In genomic region chr2:43224131-43224570, GRCh38 we compare ENCODE assay signal across 1 cellular context.
TF ChIP-seq lines count a peak whose summit lies in the region.

No MANE protein-coding gene starts in this region.

TF ChIP-seq in HepG2, 621 proteins besides CTCF, POLR2A, EP300 and RAD21 (continued from another document and continues in another):
- peak; percentile 37; the same call in 1 of the 2 replicates for TF ChIP-seq SKIL (CRISPR knock-in tag; IDR thresholded peaks at IDR 0.05; ENCODE audit: borderline replicate concordance)
- no peak for TF ChIP-seq CCAR2 (optimal IDR thresholded peaks at IDR 0.05; ENCODE audit: low read depth, low read length)
- TF ChIP-seq ZNF329 (CRISPR knock-in tag; IDR thresholded peaks at IDR 0.05; ENCODE audit: low read depth) = 0 out of 2 replicates have a peak, but pooled peaks have one; percentile 44
- 0 out of 2 replicates have a peak, but pooled peaks have one; percentile 8 for TF ChIP-seq GATA4 (IDR thresholded peaks at IDR 0.05; ENCODE audit: borderline replicate concordance, low read depth)
- no peak for TF ChIP-seq CHCHD3 (CRISPR knock-in tag; IDR thresholded peaks at IDR 0.05)
- peak; percentile 79 for TF ChIP-seq ZMYM3 (CRISPR knock-in tag; IDR thresholded peaks at IDR 0.05)
- peak; percentile 52 for TF ChIP-seq ARID5B (CRISPR knock-in tag; IDR thresholded peaks at IDR 0.05)
- no peak for TF ChIP-seq NCOA2 (CRISPR knock-in tag; IDR thresholded peaks at IDR 0.05)
- TF ChIP-seq, protein P1, sequence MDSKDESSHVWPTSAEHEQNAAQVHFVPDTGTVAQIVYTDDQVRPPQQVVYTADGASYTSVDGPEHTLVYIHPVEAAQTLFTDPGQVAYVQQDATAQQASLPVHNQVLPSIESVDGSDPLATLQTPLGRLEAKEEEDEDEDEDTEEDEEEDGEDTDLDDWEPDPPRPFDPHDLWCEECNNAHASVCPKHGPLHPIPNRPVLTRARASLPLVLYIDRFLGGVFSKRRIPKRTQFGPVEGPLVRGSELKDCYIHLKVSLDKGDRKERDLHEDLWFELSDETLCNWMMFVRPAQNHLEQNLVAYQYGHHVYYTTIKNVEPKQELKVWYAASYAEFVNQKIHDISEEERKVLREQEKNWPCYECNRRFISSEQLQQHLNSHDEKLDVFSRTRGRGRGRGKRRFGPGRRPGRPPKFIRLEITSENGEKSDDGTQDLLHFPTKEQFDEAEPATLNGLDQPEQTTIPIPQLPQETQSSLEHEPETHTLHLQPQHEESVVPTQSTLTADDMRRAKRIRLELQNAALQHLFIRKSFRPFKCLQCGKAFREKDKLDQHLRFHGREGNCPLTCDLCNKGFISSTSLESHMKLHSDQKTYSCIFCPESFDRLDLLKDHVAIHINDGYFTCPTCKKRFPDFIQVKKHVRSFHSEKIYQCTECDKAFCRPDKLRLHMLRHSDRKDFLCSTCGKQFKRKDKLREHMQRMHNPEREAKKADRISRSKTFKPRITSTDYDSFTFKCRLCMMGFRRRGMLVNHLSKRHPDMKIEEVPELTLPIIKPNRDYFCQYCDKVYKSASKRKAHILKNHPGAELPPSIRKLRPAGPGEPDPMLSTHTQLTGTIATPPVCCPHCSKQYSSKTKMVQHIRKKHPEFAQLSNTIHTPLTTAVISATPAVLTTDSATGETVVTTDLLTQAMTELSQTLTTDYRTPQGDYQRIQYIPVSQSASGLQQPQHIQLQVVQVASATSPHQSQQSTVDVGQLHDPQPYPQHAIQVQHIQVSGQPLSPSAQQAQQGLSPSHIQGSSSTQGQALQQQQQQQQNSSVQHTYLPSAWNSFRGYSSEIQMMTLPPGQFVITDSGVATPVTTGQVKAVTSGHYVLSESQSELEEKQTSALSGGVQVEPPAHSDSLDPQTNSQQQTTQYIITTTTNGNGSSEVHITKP (CRISPR knock-in tag; IDR thresholded peaks at IDR 0.05; ENCODE audit: low read depth) = no peak
- no peak for TF ChIP-seq ARNT2 (CRISPR knock-in tag; IDR thresholded peaks at IDR 0.05; ENCODE audit: low read depth)
- TF ChIP-seq HMGXB3 (CRISPR knock-in tag; IDR thresholded peaks at IDR 0.05; ENCODE audit: borderline replicate concordance) = no peak
- peak; percentile 21; the same call in 1 of the 2 replicates for TF ChIP-seq SP5 (CRISPR knock-in tag; IDR thresholded peaks at IDR 0.05; ENCODE audit: borderline replicate concordance, low read depth)
- TF ChIP-seq ZNF749 (CRISPR knock-in tag; IDR thresholded peaks at IDR 0.05; ENCODE audit: borderline replicate concordance) = peak; percentile 75; the same call in 1 of the 2 replicates
- peak; percentile 63; the same call in 1 of the 2 replicates for TF ChIP-seq ZNF160 (CRISPR knock-in tag; IDR thresholded peaks at IDR 0.05)
- TF ChIP-seq ZNF761 (CRISPR knock-in tag; conservative IDR thresholded peaks at IDR 0.05) = peak; percentile 92
- TF ChIP-seq, protein P2, sequence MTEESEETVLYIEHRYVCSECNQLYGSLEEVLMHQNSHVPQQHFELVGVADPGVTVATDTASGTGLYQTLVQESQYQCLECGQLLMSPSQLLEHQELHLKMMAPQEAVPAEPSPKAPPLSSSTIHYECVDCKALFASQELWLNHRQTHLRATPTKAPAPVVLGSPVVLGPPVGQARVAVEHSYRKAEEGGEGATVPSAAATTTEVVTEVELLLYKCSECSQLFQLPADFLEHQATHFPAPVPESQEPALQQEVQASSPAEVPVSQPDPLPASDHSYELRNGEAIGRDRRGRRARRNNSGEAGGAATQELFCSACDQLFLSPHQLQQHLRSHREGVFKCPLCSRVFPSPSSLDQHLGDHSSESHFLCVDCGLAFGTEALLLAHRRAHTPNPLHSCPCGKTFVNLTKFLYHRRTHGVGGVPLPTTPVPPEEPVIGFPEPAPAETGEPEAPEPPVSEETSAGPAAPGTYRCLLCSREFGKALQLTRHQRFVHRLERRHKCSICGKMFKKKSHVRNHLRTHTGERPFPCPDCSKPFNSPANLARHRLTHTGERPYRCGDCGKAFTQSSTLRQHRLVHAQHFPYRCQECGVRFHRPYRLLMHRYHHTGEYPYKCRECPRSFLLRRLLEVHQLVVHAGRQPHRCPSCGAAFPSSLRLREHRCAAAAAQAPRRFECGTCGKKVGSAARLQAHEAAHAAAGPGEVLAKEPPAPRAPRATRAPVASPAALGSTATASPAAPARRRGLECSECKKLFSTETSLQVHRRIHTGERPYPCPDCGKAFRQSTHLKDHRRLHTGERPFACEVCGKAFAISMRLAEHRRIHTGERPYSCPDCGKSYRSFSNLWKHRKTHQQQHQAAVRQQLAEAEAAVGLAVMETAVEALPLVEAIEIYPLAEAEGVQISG (CRISPR knock-in tag; IDR thresholded peaks at IDR 0.05) = peak; percentile 44; the same call in 1 of the 2 replicates
- no peak for TF ChIP-seq SP2 (CRISPR knock-in tag; IDR thresholded peaks at IDR 0.05)
- TF ChIP-seq CSRNP2 (CRISPR knock-in tag; conservative IDR thresholded peaks at IDR 0.05; ENCODE audit: low read depth) = no peak
- TF ChIP-seq FOXP4 (CRISPR knock-in tag; IDR thresholded peaks at IDR 0.05) = 0 out of 2 replicates have a peak, but pooled peaks have one; percentile 3
- peak; percentile 67; the same call in 1 of the 2 replicates for TF ChIP-seq SALL1 (CRISPR knock-in tag; IDR thresholded peaks at IDR 0.05)
- TF ChIP-seq, protein P3, sequence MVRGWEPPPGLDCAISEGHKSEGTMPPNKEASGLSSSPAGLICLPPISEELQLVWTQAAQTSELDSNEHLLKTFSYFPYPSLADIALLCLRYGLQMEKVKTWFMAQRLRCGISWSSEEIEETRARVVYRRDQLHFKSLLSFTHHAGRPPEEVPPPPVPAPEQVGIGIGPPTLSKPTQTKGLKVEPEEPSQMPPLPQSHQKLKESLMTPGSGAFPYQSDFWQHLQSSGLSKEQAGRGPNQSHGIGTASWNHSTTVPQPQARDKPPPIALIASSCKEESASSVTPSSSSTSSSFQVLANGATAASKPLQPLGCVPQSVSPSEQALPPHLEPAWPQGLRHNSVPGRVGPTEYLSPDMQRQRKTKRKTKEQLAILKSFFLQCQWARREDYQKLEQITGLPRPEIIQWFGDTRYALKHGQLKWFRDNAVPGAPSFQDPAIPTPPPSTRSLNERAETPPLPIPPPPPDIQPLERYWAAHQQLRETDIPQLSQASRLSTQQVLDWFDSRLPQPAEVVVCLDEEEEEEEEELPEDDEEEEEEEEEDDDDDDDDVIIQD (CRISPR knock-in tag; IDR thresholded peaks at IDR 0.05; ENCODE audit: low read depth) = no peak
- TF ChIP-seq ZNF878 (CRISPR knock-in tag; IDR thresholded peaks at IDR 0.05) = no peak
- TF ChIP-seq MAFF (IDR thresholded peaks at IDR 0.05; ENCODE audit: low read depth, low read length) = no peak
- no peak for TF ChIP-seq ZNF724P (CRISPR knock-in tag; IDR thresholded peaks at IDR 0.05; ENCODE audit: borderline replicate concordance)
- TF ChIP-seq MAFK (conservative IDR thresholded peaks at IDR 0.05 in 1 of 2, IDR thresholded peaks at IDR 0.05 in 1 of 2; ENCODE audit: low read length in 2 of 2) = no peak
- TF ChIP-seq SYNCRIP (IDR thresholded peaks at IDR 0.05; ENCODE audit: insufficient read depth, low read depth, low read length) = no peak
- TF ChIP-seq ZNF75D (CRISPR knock-in tag; IDR thresholded peaks at IDR 0.05; ENCODE audit: borderline replicate concordance) = no peak
- no peak for TF ChIP-seq NFYB (CRISPR knock-in tag; IDR thresholded peaks at IDR 0.05)
- peak; percentile 46; the same call in 1 of the 2 replicates for TF ChIP-seq ETV5 (CRISPR knock-in tag; IDR thresholded peaks at IDR 0.05; ENCODE audit: borderline replicate concordance)
